ENCODE assay signal across 1 cellular context in the genomic region with DNA sequence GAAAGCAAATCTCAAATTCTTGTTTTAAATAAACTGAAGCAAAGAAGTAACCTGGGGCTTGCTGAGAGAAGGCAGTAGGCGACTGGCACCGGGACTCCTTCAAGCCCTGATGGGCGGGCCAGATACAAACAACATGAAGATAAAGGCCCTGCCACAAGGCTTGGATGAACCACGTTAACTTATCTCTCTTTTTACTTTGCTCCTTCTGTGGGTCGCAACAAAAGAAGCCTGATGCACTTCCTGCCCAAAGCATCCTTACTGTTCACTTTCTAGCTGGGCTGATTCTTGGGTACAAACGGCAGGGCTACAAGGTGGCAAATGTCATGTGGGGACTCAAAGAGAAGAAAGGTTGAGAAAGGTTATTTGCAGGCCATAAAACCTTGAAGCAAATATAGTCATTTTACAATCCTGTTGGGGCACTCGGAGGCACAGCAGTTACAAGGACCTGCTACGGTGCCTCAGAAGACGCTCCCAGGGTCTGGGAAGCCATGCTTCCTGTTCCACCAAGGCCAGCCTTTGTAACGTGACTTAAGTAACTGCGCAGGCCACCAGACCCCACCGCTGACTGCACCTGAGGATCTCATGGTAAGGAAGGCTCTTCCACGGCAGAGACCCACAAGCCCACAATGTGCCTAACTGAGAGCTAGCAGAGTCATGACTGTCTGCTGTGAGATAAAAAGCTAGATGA.
TF ChIP-seq lines count a peak whose summit lies in the region.

No MANE protein-coding gene starts in this region.

TF ChIP-seq in IMR-90, 13 proteins besides CTCF, POLR2A, EP300 and RAD21 (continued from another document):
- TF ChIP-seq BHLHE40 (IDR thresholded peaks at IDR 0.05; ENCODE audit: low read depth, low read length) (no peak), NFE2L2 (IDR thresholded peaks at IDR 0.05; ENCODE audit: low read depth, low read length) (no peak), MAZ (IDR thresholded peaks at IDR 0.05; ENCODE audit: borderline replicate concordance, low read depth, low read length) (no peak), CEBPB (IDR thresholded peaks at IDR 0.05; ENCODE audit: low read depth, low read length) (no peak)
- TF ChIP-seq, protein P1, sequence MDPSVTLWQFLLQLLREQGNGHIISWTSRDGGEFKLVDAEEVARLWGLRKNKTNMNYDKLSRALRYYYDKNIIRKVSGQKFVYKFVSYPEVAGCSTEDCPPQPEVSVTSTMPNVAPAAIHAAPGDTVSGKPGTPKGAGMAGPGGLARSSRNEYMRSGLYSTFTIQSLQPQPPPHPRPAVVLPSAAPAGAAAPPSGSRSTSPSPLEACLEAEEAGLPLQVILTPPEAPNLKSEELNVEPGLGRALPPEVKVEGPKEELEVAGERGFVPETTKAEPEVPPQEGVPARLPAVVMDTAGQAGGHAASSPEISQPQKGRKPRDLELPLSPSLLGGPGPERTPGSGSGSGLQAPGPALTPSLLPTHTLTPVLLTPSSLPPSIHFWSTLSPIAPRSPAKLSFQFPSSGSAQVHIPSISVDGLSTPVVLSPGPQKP (IDR thresholded peaks at IDR 0.05; ENCODE audit: borderline replicate concordance, low read depth, low read length), result no peak
- TF ChIP-seq, protein P2, sequence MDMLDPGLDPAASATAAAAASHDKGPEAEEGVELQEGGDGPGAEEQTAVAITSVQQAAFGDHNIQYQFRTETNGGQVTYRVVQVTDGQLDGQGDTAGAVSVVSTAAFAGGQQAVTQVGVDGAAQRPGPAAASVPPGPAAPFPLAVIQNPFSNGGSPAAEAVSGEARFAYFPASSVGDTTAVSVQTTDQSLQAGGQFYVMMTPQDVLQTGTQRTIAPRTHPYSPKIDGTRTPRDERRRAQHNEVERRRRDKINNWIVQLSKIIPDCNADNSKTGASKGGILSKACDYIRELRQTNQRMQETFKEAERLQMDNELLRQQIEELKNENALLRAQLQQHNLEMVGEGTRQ (IDR thresholded peaks at IDR 0.05; ENCODE audit: low read depth, low read length), result no peak
